ENCODE assay signal across 1 cellular context in the genomic region with DNA sequence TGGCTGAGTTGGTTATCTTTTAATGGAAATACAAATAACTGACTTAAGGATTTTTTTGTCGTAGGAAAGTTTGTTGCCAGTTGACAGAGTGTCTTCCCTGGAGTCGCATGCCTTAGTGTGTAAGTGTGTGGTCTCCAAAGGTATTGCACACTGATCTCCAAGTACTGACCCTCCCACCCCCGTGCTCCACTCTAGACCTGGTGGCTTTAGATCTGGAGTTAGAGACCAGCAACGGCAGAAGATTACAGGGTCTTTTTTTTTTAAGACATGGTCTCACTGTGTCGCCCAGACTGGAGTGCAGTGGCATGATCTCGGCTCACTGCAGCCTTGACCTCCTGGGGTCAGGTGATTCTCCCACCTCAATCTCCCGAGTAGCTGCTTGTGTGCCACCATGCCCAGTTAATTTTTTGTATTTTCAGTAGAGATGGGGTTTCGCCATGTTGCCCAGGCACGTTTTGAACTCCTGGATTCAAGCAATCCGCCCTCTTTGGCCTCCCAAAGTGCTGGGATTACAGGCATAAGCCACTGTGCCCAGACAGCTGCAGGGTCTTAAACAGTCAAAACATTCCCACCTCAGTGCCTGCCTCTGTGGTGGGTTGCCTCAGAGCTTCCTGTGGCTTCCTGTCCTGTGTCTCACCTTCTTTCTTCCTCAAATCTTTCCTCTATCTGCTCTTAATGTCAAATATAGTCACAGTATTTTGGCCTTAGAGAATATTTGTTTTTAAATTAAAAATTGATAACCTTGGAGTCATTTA.
TF ChIP-seq lines count a peak whose summit lies in the region.

No MANE protein-coding gene starts in this region.

TF ChIP-seq in GM12878, 131 proteins besides CTCF, POLR2A, EP300 and RAD21:
- TF ChIP-seq ZSCAN29 (IDR thresholded peaks at IDR 0.05), result no peak
- TF ChIP-seq RUNX3 (IDR thresholded peaks at IDR 0.05; ENCODE audit: low read length), result peak; percentile 46
- TF ChIP-seq SIN3A (IDR thresholded peaks at IDR 0.05; ENCODE audit: low read depth, low read length), result no peak
- no peak for TF ChIP-seq ZNF687 (IDR thresholded peaks at IDR 0.05)
- no peak for TF ChIP-seq CUX1 (IDR thresholded peaks at IDR 0.05; ENCODE audit: insufficient replicate concordance, low read depth, low read length)
- no peak for TF ChIP-seq STAT1 (conservative IDR thresholded peaks at IDR 0.05)
- no peak for TF ChIP-seq ZBTB11 (CRISPR knock-in tag; IDR thresholded peaks at IDR 0.05)
- TF ChIP-seq, protein P1, sequence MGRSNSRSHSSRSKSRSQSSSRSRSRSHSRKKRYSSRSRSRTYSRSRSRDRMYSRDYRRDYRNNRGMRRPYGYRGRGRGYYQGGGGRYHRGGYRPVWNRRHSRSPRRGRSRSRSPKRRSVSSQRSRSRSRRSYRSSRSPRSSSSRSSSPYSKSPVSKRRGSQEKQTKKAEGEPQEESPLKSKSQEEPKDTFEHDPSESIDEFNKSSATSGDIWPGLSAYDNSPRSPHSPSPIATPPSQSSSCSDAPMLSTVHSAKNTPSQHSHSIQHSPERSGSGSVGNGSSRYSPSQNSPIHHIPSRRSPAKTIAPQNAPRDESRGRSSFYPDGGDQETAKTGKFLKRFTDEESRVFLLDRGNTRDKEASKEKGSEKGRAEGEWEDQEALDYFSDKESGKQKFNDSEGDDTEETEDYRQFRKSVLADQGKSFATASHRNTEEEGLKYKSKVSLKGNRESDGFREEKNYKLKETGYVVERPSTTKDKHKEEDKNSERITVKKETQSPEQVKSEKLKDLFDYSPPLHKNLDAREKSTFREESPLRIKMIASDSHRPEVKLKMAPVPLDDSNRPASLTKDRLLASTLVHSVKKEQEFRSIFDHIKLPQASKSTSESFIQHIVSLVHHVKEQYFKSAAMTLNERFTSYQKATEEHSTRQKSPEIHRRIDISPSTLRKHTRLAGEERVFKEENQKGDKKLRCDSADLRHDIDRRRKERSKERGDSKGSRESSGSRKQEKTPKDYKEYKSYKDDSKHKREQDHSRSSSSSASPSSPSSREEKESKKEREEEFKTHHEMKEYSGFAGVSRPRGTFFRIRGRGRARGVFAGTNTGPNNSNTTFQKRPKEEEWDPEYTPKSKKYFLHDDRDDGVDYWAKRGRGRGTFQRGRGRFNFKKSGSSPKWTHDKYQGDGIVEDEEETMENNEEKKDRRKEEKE (IDR thresholded peaks at IDR 0.05), result no peak
- TF ChIP-seq BACH1 (IDR thresholded peaks at IDR 0.05; ENCODE audit: borderline replicate concordance), result no peak
